ENCODE assay signal across 11 cellular contexts in the genomic region with DNA sequence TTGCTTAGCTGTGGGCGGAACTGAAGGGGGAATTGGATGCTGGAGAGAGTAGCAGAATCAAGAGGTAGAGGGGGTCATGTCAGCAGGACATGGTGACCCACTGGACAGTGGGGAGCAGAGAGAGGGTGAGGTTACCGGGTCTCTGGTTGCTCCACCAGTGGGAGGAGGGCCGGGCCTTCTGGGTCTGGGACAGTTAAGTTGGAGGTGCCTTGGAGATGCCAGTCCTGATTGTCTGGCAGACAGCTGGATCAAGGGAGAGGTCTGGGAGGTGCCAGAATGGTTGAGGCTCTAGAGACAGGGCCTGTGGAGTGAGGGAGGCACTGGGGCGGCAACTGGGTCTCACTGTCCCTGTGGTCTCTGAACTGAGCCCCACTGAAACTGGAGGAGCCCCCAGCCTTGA. TPM values are rescaled to one million over a fixed set of nuclear protein-coding genes. Genes with fewer than 3 reads are reported as not detected.
DNase-seq lines count a peak whose midpoint lies in the region; ATAC-seq and TF ChIP-seq lines count a peak whose summit lies in the region.
"Had no signal": no experiment of that assay in that cellular context is flagged by ENCODE, and none has a peak within 500 bp of the region (broad histone marks: within the 10 kb centered on the region; RNA-seq: fewer than 3 reads in every experiment).

No MANE protein-coding gene starts in this region.

- H3K27ac ChIP-seq in SK-N-SH (ENCODE audit: low read depth in 2 of 2, low read length in 1 of 2) (peak overlapping the region in 1 of 2 experiments; percentile 98; a peak in 3 of 4 replicates), heart left ventricle (peak overlapping the region in 11 of 12 donors; percentile 73 to 93 (median 83)), trophoblast cell (ENCODE audit: low read depth, low read length) (peak overlapping the region; percentile 98)

- H3K9me3 ChIP-seq in SK-N-SH (no peaks in the 10 kb centered on the region), heart left ventricle (no peaks in the 10 kb centered on the region), trophoblast cell (ENCODE audit: insufficient read depth, low read depth, low read length) (no peaks in the 10 kb centered on the region)

- no peak overlapping the region for H3K4me3 Mint-ChIP-seq in CD14-positive monocyte

- TF ChIP-seq EP300 in SK-N-SH (IDR thresholded peaks at IDR 0.05; ENCODE audit: borderline replicate concordance in 1 of 2, low read depth in 1 of 2, low read length in 1 of 2): no peak

- H2BK12ac ChIP-seq in trophoblast cell (ENCODE audit: low read length): peak overlapping the region; percentile 75

- WGBS in SK-N-SH (ENCODE audit: low lambda C conversion rate): 68% methylated on average over 3 of the region's 4 CpGs
- 85 to 91% (median 88%) methylated on average over 4 of the region's 4 CpGs for WGBS in heart left ventricle, 4 donors
- WGBS in trophoblast cell (ENCODE audit: extremely low coverage, insufficient coverage, insufficient read length): no CpG with 5 or more reads among the region's 4 CpGs

- peaks cover 52% of the 10 kb centered on the region for H3K4me1 Mint-ChIP-seq in CD14-positive monocyte

- DNase-seq in CD14-positive monocyte (ENCODE audit: low spot score) (no peak), SK-N-SH (peak; percentile 62), heart left ventricle (no peak), trophoblast cell (no peak), SHP77 (lab: John Stamatoyannopoulos, UW) (no peak), dermis blood vessel endothelial cell (no peak), NCI-H774 (lab: John Stamatoyannopoulos, UW) (no peak)
- DNase-seq: NCI-H146 had no signal

- H3K36me3 ChIP-seq in SK-N-SH (replicated peaks in 1 of 2; ENCODE audit: control insufficient read depth in 1 of 2, insufficient read depth in 2 of 2, low read length in 1 of 2) (peaks cover 0 to 35% of the 10 kb centered on the region in 2 experiments), heart left ventricle (peaks cover 0 to 42% (median 30%) of the 10 kb centered on the region in 9 donors), trophoblast cell (ENCODE audit: control insufficient read depth in 1 of 2, insufficient read depth in 2 of 2, low read length in 2 of 2) (peaks cover 18% of the 10 kb centered on the region in 2 experiments)

- CTCF ChIA-PET in SK-N-SH (lab: Yijun Ruan, JAX): interaction anchor here (0.9 to 5.2 kb wide), 13 partner anchors 13 to 119 kb away, joined by 3 to 21 read pairs (median 3); no protein-coding TSS in a partner anchor

- H3F3A ChIP-seq in SK-N-SH (replicated peaks; ENCODE audit: insufficient read depth): no peaks in the 10 kb centered on the region

- TF ChIP-seq RAD21 in SK-N-SH (IDR thresholded peaks at IDR 0.05; ENCODE audit: low read length): no peak

- POLR2A ChIA-PET in SK-N-SH (lab: Yijun Ruan, JAX): interaction anchor here (0.9 to 1.0 kb wide), 3 partner anchors 15 to 33 kb away, joined by 3 to 5 read pairs (median 4); partner anchors contain the start of gene MANBAL

- peak overlapping the region; percentile 85 for H3K18ac ChIP-seq in trophoblast cell (ENCODE audit: low read length)

- H3K9ac ChIP-seq in SK-N-SH (no peak overlapping the region), trophoblast cell (ENCODE audit: low read length) (peak overlapping the region; percentile 9)

- H2AFZ ChIP-seq in SK-N-SH (ENCODE audit: low read depth) (no peak overlapping the region), trophoblast cell (ENCODE audit: insufficient read depth, low read length, poor library complexity) (peak overlapping the region; percentile 21)

- peak overlapping the region; percentile 37 to 97 (median 76) for H3K27ac Mint-ChIP-seq in CD14-positive monocyte

- 0 out of 2 replicates have a peak, but pooled peaks cover 5% of the 10 kb centered on the region for H4K20me1 ChIP-seq in SK-N-SH (ENCODE audit: insufficient read depth)

- peak overlapping the region; percentile 95 for H4K91ac ChIP-seq in trophoblast cell (ENCODE audit: low read depth, low read length)

- H2BK120ac ChIP-seq in trophoblast cell (ENCODE audit: insufficient read depth, low read length, poor library complexity): peak overlapping the region; percentile 94

- H3K4ac ChIP-seq in trophoblast cell (ENCODE audit: low read depth, low read length): peak overlapping the region; percentile 75

- TF ChIP-seq POLR2A in heart left ventricle (IDR thresholded peaks at IDR 0.05): no peak

- peak overlapping the region; percentile 83 for H3K14ac ChIP-seq in trophoblast cell (ENCODE audit: low read length)

- H3K79me1 ChIP-seq in trophoblast cell (ENCODE audit: low read length): peaks cover 88% of the 10 kb centered on the region

- H3K4me3 ChIP-seq in SK-N-SH (ENCODE audit: low read depth in 2 of 2, low read length in 1 of 2) (no peak overlapping the region), heart left ventricle (no peak overlapping the region), trophoblast cell (ENCODE audit: low read depth, low read length) (no peak overlapping the region)

- peaks cover 30% of the 10 kb centered on the region for H3K79me2 ChIP-seq in SK-N-SH (ENCODE audit: insufficient read depth)
- H3K79me2 ChIP-seq in trophoblast cell (ENCODE audit: control insufficient read depth, insufficient read depth, low read length, poor library complexity): peaks cover 49% of the 10 kb centered on the region

- H3K36me3 Mint-ChIP-seq in CD14-positive monocyte: peaks cover 77 to 85% of the 10 kb centered on the region in 2 donors

- peaks cover 0 to under 1% (median 0%) of the 10 kb centered on the region in 7 donors for H3K9me3 Mint-ChIP-seq in CD14-positive monocyte

- H3K9me2 ChIP-seq in SK-N-SH: no peaks in the 10 kb centered on the region

- H3K27me3 Mint-ChIP-seq in CD14-positive monocyte (ENCODE audit: low read depth in 3 of 3): peaks cover 0 to 2% (median 0%) of the 10 kb centered on the region in 3 donors

- peak overlapping the region; percentile 69 for H4K8ac ChIP-seq in trophoblast cell (ENCODE audit: low read depth, low read length)

- no peak for ATAC-seq in heart left ventricle
- no peak for ATAC-seq in HG03196 (IDR thresholded peaks at IDR 0.05; ENCODE audit: unreplicated experiment)

- H3K4me1 ChIP-seq in SK-N-SH (ENCODE audit: control insufficient read depth in 1 of 2, insufficient read depth in 2 of 2, low read depth in 1 of 2, low read length in 1 of 2): peaks cover 0 to 77% of the 10 kb centered on the region in 2 experiments; a peak in 2 of 4 replicates
- H3K4me1 ChIP-seq in heart left ventricle: peaks cover 0 to 49% (median 27%) of the 10 kb centered on the region in 12 donors
- peaks cover 78 to 79% of the 10 kb centered on the region in 2 experiments for H3K4me1 ChIP-seq in trophoblast cell (ENCODE audit: control insufficient read depth in 1 of 2, insufficient read depth in 2 of 2, low read length in 2 of 2)

- H2BK5ac ChIP-seq in trophoblast cell (ENCODE audit: low read depth, low read length, poor library complexity): peak overlapping the region; percentile 94

- TF ChIP-seq CTCF in CD14-positive monocyte (IDR thresholded peaks at IDR 0.05): no peak
- TF ChIP-seq CTCF in SK-N-SH (IDR thresholded peaks at IDR 0.05): no peak
- TF ChIP-seq CTCF in heart left ventricle (IDR thresholded peaks at IDR 0.05): no peak

- no peak overlapping the region for H3K4me2 ChIP-seq in SK-N-SH
- peak overlapping the region; percentile 5 for H3K4me2 ChIP-seq in trophoblast cell (ENCODE audit: low read length)

- H3K23ac ChIP-seq in trophoblast cell (ENCODE audit: low read length): peak overlapping the region; percentile 18

- intact Hi-C loops in CD14-positive monocyte (cut with micrococcal nuclease): loop anchor here in 1 of 2 donors (10.0 kb wide), 1 partner anchor 71 kb away; no protein-coding TSS in a partner anchor
- intact Hi-C loops in heart left ventricle (cut with DNase I): no loop called here

- H2AK5ac ChIP-seq in trophoblast cell (ENCODE audit: low read length): peak overlapping the region; percentile 77

- H4K12ac ChIP-seq in trophoblast cell (ENCODE audit: low read depth, low read length): peak overlapping the region; percentile 10

- H3K27me3 ChIP-seq in SK-N-SH (ENCODE audit: insufficient read depth) (no peaks in the 10 kb centered on the region), heart left ventricle (no peaks in the 10 kb centered on the region), trophoblast cell (ENCODE audit: insufficient read depth, low read length) (no peaks in the 10 kb centered on the region)

TF ChIP-seq in SK-N-SH, 30 proteins besides CTCF, POLR2A, EP300 and RAD21:
- no peak for TF ChIP-seq GATA2 (CRISPR knock-in tag; IDR thresholded peaks at IDR 0.05)
TF ChIP-seq in SK-N-SH: peak in this region for 0.

RNA-seq across cellular contexts. Expression of gene MANBAL, which starts 24.6 kb away (rescaled TPM):
- polyA plus RNA-seq in CD14-positive monocyte (10 to 100 TPM; 17.1 to 17.3 TPM), SK-N-SH (2012; rRNA removed) (105 and 141 TPM in 2 replicates), heart left ventricle (10 to 100 TPM; 19.2 to 54.9 TPM)
- 96.7 and 125 TPM in 2 replicates for polyA plus RNA-seq in SK-N-SH (2012; cell fraction: cytosol; rRNA removed)
- polyA plus RNA-seq in SK-N-SH (2012; cell fraction: nucleus; rRNA removed): 67.4 and 78.5 TPM in 2 replicates
- total RNA-seq in heart left ventricle (10 to 100 TPM; 14.0 to 25.6 (median 20.4) TPM), dermis blood vessel endothelial cell (7.8 and 14.4 TPM in 2 replicates)
- polyA plus RNA-seq in trophoblast cell (2013): 61.2 and 63.9 TPM in 2 replicates

RNA-seq across cellular contexts. Expression of gene SRC, which starts 31.8 kb away (rescaled TPM):
- polyA plus RNA-seq in CD14-positive monocyte (1 to 10 TPM; 4.9 to 6.8 TPM), SK-N-SH (2012; rRNA removed) (23.8 and 25.6 TPM in 2 replicates), heart left ventricle (1 to 10 TPM; 2.5 to 3.0 TPM)
- polyA plus RNA-seq in SK-N-SH (2012; cell fraction: cytosol; rRNA removed): 9.6 and 17.1 TPM in 2 replicates
- polyA plus RNA-seq in SK-N-SH (2012; cell fraction: nucleus; rRNA removed): 49.2 and 58.8 TPM in 2 replicates
- total RNA-seq in heart left ventricle (10 to 100 TPM in 1 of 9 donors, 1 to 10 TPM in 8; 3.0 to 19.9 (median 5.2) TPM), dermis blood vessel endothelial cell (1.5 and 4.1 TPM in 2 replicates)
- polyA plus RNA-seq in trophoblast cell (2013): 188 and 198 TPM in 2 replicates

RNA-seq across cellular contexts. Expression of gene GHRH, which starts 52.5 kb away (rescaled TPM):
- polyA plus RNA-seq in CD14-positive monocyte (not detected), SK-N-SH (2012; rRNA removed) (not detected in 2 replicates), heart left ventricle (not detected)
- polyA plus RNA-seq in SK-N-SH (2012; cell fraction: cytosol; rRNA removed): not detected in 2 replicates
- not detected in 2 replicates for polyA plus RNA-seq in SK-N-SH (2012; cell fraction: nucleus; rRNA removed)
- total RNA-seq in heart left ventricle (not detected), dermis blood vessel endothelial cell (not detected in 2 replicates)
- 0.11 and 0.19 TPM in 2 replicates for polyA plus RNA-seq in trophoblast cell (2013)
- total RNA-seq: dermis microvascular lymphatic vessel endothelial cell, temporal lobe had no signal
